In the genomic region with DNA sequence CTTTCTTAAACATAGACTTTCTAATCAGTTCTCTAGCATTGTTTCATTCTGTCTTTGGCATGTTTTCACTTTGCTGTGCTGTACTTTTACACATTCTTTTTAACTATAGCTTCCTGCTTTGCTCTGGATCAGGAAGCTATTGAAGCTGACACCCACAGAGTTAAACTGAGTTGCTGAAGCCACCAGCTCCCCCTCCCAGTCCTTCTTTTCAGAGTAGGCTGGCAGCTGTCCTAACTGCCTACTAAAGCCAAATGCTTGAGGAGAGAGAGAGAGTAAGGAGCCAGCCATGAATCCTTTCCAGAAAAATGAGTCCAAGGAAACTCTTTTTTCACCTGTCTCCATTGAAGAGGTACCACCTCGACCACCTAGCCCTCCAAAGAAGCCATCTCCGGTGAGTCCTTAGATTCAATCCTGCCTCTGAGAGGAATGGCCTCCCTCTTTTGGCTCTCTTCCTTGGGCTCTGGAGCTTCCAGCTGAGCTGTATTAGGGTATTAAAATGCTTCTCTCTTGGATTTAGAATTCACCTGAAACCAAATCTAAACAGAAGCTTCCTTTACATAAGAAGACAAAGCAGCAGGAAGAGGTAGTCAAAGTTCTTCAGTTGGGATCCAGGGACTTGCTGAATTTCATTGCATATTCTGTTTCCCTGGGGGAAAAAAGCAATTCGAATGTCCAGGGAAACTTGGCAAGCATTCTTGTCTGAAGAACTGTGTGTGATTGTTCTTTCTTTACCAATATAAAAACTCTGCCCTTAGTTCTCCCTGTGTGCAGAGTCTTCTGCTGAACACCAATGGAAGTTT, we compare ENCODE assay signal across 14 cellular contexts. TPM values are rescaled to one million over a fixed set of nuclear protein-coding genes. Genes with fewer than 3 reads are reported as not detected.
DNase-seq lines count a peak whose midpoint lies in the region; ATAC-seq and TF ChIP-seq lines count a peak whose summit lies in the region.
"Had no signal": no experiment of that assay in that cellular context is flagged by ENCODE, and none has a peak within 500 bp of the region (broad histone marks: within the 10 kb centered on the region; RNA-seq: fewer than 3 reads in every experiment).

A gene with protein sequence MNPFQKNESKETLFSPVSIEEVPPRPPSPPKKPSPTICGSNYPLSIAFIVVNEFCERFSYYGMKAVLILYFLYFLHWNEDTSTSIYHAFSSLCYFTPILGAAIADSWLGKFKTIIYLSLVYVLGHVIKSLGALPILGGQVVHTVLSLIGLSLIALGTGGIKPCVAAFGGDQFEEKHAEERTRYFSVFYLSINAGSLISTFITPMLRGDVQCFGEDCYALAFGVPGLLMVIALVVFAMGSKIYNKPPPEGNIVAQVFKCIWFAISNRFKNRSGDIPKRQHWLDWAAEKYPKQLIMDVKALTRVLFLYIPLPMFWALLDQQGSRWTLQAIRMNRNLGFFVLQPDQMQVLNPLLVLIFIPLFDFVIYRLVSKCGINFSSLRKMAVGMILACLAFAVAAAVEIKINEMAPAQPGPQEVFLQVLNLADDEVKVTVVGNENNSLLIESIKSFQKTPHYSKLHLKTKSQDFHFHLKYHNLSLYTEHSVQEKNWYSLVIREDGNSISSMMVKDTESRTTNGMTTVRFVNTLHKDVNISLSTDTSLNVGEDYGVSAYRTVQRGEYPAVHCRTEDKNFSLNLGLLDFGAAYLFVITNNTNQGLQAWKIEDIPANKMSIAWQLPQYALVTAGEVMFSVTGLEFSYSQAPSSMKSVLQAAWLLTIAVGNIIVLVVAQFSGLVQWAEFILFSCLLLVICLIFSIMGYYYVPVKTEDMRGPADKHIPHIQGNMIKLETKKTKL (plus strand): TSS at position 211 of the 800 bp plus-strand sequence. CDS start 76 bp downstream, at position 287.

- peak within 1 kb of the TSS; percentile 55 for H3K9ac ChIP-seq in iPS-15b (ENCODE audit: low read depth, low read length)

- ATAC-seq in body of pancreas, result peak; percentile 64
- ATAC-seq in HG03280 (IDR thresholded peaks at IDR 0.05; ENCODE audit: unreplicated experiment), result no peak
- ATAC-seq in GM21619 (IDR thresholded peaks at IDR 0.05; ENCODE audit: unreplicated experiment), result no peak
- ATAC-seq in GM21825 (IDR thresholded peaks at IDR 0.05; ENCODE audit: unreplicated experiment), result no peak
- ATAC-seq: activated CD8-positive, alpha-beta T cell treated with anti-CD3 and anti-CD28 coated beads, Interleukin-2, amount 10 ng/mL, durations not matched to agents 7 days and 5 days had no signal

- no peak for TF ChIP-seq CTCF in body of pancreas (IDR thresholded peaks at IDR 0.05)
- no peak for TF ChIP-seq CTCF in prostate gland (IDR thresholded peaks at IDR 0.05)

- TF ChIP-seq POLR2A in body of pancreas (IDR thresholded peaks at IDR 0.05) (peak in 1 of 3 donors; percentile 10), prostate gland (IDR thresholded peaks at IDR 0.05) (no peak)

- WGBS in body of pancreas, 2 donors, result 4 to 10% methylated on average over 3 of the region's 3 CpGs
- WGBS in prostate gland, result 9% methylated on average over 3 of the region's 3 CpGs

- intact Hi-C loops in body of pancreas (cut with DNase I) (no loop called here), prostate gland (cut with DNase I) (no loop called here)

- in situ Hi-C loops in G401 (cut with HindIII; ENCODE audit: low sequenced_read_pairs), result no loop called here

- DNase-seq in G401 (ENCODE audit: low spot score), result peak; percentile 40
- peak; percentile 47 to 75 (median 62) for DNase-seq in body of pancreas
- peak; percentile 68 for DNase-seq in prostate gland (ENCODE audit: low spot score)
- DNase-seq in stimulated activated naive CD4-positive, alpha-beta T cell (lab: John Stamatoyannopoulos, UW), result no peak
- DNase-seq: activated CD8-positive, alpha-beta T cell treated with anti-CD3 and anti-CD28 coated beads, Interleukin-2, amount 10 ng/mL, durations not matched to agents 7 days and 5 days; CD4-positive, alpha-beta T cell; HFFc6; NCI-H1930; SIG-M5 had no signal

- H3K4me3 ChIP-seq in body of pancreas, result no peak within 1 kb of the TSS
- peak within 1 kb of the TSS; percentile 9 for H3K4me3 ChIP-seq in iPS-15b (ENCODE audit: low read depth, low read length)
- peak within 1 kb of the TSS; percentile 22 to 39 for H3K4me3 ChIP-seq in prostate gland
- H3K4me3 ChIP-seq: tibial nerve had no signal

- H3K27ac ChIP-seq in body of pancreas (peak within 1 kb of the TSS in 3 of 4 donors; percentile 65 to 77 (median 66)), prostate gland (peak within 1 kb of the TSS; percentile 65 to 75)
- H3K27ac ChIP-seq: tibial nerve had no signal

- H3K36me3 ChIP-seq in body of pancreas (replicated peaks in 1 of 2; ENCODE audit: insufficient read depth in 1 of 2, low read depth in 2 of 2) (no peaks in the 10 kb centered on the region), iPS-15b (ENCODE audit: control insufficient read depth, insufficient read depth, low read length) (no peaks in the 10 kb centered on the region), prostate gland (no peaks in the 10 kb centered on the region)
- H3K36me3 ChIP-seq: tibial nerve had no signal

- H3K4me1 ChIP-seq in body of pancreas (peaks cover 34% of the 10 kb centered on the region), iPS-15b (ENCODE audit: control insufficient read depth, insufficient read depth, low read length) (peaks cover 23% of the 10 kb centered on the region), prostate gland (replicated peaks) (no peaks in the 10 kb centered on the region)

- H3K27me3 ChIP-seq in body of pancreas (no peaks in the 10 kb centered on the region), iPS-15b (ENCODE audit: control insufficient read depth, insufficient read depth, low read length) (no peaks in the 10 kb centered on the region), prostate gland (replicated peaks; ENCODE audit: insufficient read depth) (no peaks in the 10 kb centered on the region)
- H3K27me3 ChIP-seq: tibial nerve had no signal

- H3K9me3 ChIP-seq in body of pancreas (no peaks in the 10 kb centered on the region), iPS-15b (ENCODE audit: control insufficient read depth, insufficient read depth, low read length) (no peaks in the 10 kb centered on the region), prostate gland (no peaks in the 10 kb centered on the region)
- H3K9me3 ChIP-seq: tibial nerve had no signal

RNA-seq across cellular contexts. Expression of the gene that starts here (rescaled TPM):
- total RNA-seq in G401 (2014; rRNA removed; shearing (Covaris generic)), result 0.07 TPM in 1 of 2 replicates, not detected in the other
- total RNA-seq in body of pancreas, result 1 to 10 TPM; 2.3 TPM
- 10 to 100 TPM; 44.1 to 51.1 TPM for total RNA-seq in prostate gland

Comparison
In these comparisons a context has a peak if more than half of its experiments do, and no peak if none do; other contexts are left out.
1. RNA of the gene that starts here (total RNA-seq): 44.1 to 51.1 TPM in prostate gland; 2.3 TPM in body of pancreas and 0.07 TPM in G401; every median in the first group is over 10 times any median in the second.
2. Peak in DNase-seq in G401; RNA of the gene not detected or under 1 TPM.
3. DNase-seq: peak in body of pancreas (4 of 4) and prostate gland (single experiment); none in stimulated activated naive CD4-positive, alpha-beta T cell (0 of 6).
4. H3K4me3 ChIP-seq: peak in iPS-15b (single experiment) and prostate gland (2 of 2); none in body of pancreas (0 of 2).